ENCODE assay signal across 16 cellular contexts in the genomic region with DNA sequence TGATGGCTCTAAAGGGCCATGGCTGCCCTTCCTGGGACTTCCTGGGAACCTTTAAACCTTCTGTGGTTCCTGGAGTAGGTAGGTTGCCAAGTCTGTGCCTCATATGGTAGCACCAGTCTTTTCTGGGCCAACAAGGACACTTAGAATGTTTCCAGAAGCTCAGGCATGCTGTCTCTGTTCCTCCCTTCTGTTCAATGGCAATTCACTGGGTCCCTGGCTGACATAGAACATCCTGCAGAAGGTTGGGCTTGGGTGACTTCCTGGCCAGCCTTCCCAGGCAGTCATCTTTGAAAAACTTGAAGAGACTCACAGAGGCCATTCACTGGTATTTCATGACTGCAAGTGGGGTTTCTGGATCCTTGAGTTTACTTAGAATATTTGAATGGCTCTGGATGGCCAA. TPM values are rescaled to one million over a fixed set of nuclear protein-coding genes. Genes with fewer than 3 reads are reported as not detected.
A peak's percentile ranks its signal among the peaks of the same experiment; 100 is the strongest.
DNase-seq lines count a peak whose midpoint lies in the region; ATAC-seq and TF ChIP-seq lines count a peak whose summit lies in the region.
"Not testable (repeated sequence)": the region's sequence is repeated elsewhere in the genome, so short reads cannot be mapped to it uniquely, and the experiment has no call there.
"Had no signal": no experiment of that assay in that cellular context is flagged by ENCODE, and none has a peak within 500 bp of the region (broad histone marks: within the 10 kb centered on the region; RNA-seq: fewer than 3 reads in every experiment).

No MANE protein-coding gene starts in this region.

- H3K79me2 ChIP-seq in GM23338 (replicated peaks; ENCODE audit: insufficient read depth); neural cell (replicated peaks; ENCODE audit: insufficient read depth, low read length): not testable (repeated sequence)

- intact Hi-C loops in activated T-helper 1 cell treated with anti-CD3 and anti-CD28 coated beads, Interleukin-12 subunit alpha, Interleukin-12 subunit beta, Interleukin-2, Interleukin-4 antibody, amounts not matched to agents 30 ng/mL and 10 ng/mL and 1 ng/mL, durations not matched to agents 14 hours and 24 hours and 36 hours (cut with micrococcal nuclease), result loop anchor here (2.0 kb wide), 1 partner anchor 56 kb away; no protein-coding TSS in a partner anchor
- intact Hi-C loops in breast epithelium (cut with DNase I; ENCODE audit: low total_unique reads); left ventricle myocardium inferior (cut with micrococcal nuclease): not testable (repeated sequence)

- not testable (repeated sequence) for ATAC-seq in CD4-positive, CD25-positive, alpha-beta regulatory T cell (ENCODE audit: low read depth in 2 of 2); GM23338; WTC11; stimulated activated naive CD8-positive, alpha-beta T cell treated with anti-CD3 and anti-CD28 coated beads, Interleukin-15, amount 100 ng/mL, for 72 hours

- not testable (repeated sequence) for H3K36me3 ChIP-seq in CD4-positive, CD25-positive, alpha-beta regulatory T cell (ENCODE audit: control insufficient read depth, insufficient read depth, low read length); GM23338 (ENCODE audit: insufficient read depth); breast epithelium; left ventricle myocardium inferior; neural cell (ENCODE audit: insufficient read depth, low read length)

- H3K27me3 ChIP-seq in CD4-positive, CD25-positive, alpha-beta regulatory T cell (ENCODE audit: control insufficient read depth, insufficient read depth, low read length); GM23338 (ENCODE audit: insufficient read depth); breast epithelium; left ventricle myocardium inferior (ENCODE audit: low read depth); neural cell (ENCODE audit: insufficient read depth, low read depth, low read length): not testable (repeated sequence)

- H3K9me3 Mint-ChIP-seq in CD4-positive, CD25-positive, alpha-beta regulatory T cell; WTC11; activated T-helper 1 cell treated with anti-CD3 and anti-CD28 coated beads, Interleukin-12 subunit alpha, Interleukin-12 subunit beta, Interleukin-2, Interleukin-4 antibody, amounts not matched to agents 30 ng/mL and 10 ng/mL and 1 ng/mL, durations not matched to agents 14 hours and 24 hours and 36 hours; stimulated activated naive CD8-positive, alpha-beta T cell treated with anti-CD3 and anti-CD28 coated beads, Interleukin-15, amount 100 ng/mL, for 72 hours: not testable (repeated sequence)
- H3K9me3 Mint-ChIP-seq in GM23338, result peaks cover 15% of the 10 kb centered on the region; the same call in 2 of the 3 replicates

- not testable (repeated sequence) for H3F3A ChIP-seq in GM23338 (replicated peaks; ENCODE audit: low read depth); neural cell (ENCODE audit: insufficient read depth, low read length, poor library complexity, severe bottlenecking)

- peak overlapping the region; percentile 60 to 82 (median 75) for H3K4me3 Mint-ChIP-seq in CD4-positive, CD25-positive, alpha-beta regulatory T cell
- peak overlapping the region; percentile 64 for H3K4me3 Mint-ChIP-seq in GM23338
- peak overlapping the region; percentile 67 for H3K4me3 Mint-ChIP-seq in WTC11
- peak overlapping the region; percentile 78 for H3K4me3 Mint-ChIP-seq in activated T-helper 1 cell treated with anti-CD3 and anti-CD28 coated beads, Interleukin-12 subunit alpha, Interleukin-12 subunit beta, Interleukin-2, Interleukin-4 antibody, amounts not matched to agents 30 ng/mL and 10 ng/mL and 1 ng/mL, durations not matched to agents 14 hours and 24 hours and 36 hours
- peak overlapping the region; percentile 78 to 90 for H3K4me3 Mint-ChIP-seq in stimulated activated naive CD8-positive, alpha-beta T cell treated with anti-CD3 and anti-CD28 coated beads, Interleukin-15, amount 100 ng/mL, for 72 hours

- POLR2A ChIA-PET in WTC11 (lab: Charles Lee), result not testable (repeated sequence)

- TF ChIP-seq EP300 in neural cell (conservative IDR thresholded peaks at IDR 0.05; ENCODE audit: poor library complexity, severe bottlenecking), result not testable (repeated sequence)

- H3K27ac ChIP-seq in CD4-positive, CD25-positive, alpha-beta regulatory T cell (ENCODE audit: insufficient read depth, low read length, poor library complexity, severe bottlenecking); GM23338 (ENCODE audit: low read depth); left ventricle myocardium inferior (replicated peaks); neural cell (ENCODE audit: low read length): not testable (repeated sequence)
- H3K27ac ChIP-seq in breast epithelium, result peak overlapping the region in 1 of 2 donors; percentile 43

- H3K4me2 ChIP-seq in GM23338; neural cell (ENCODE audit: low read length): not testable (repeated sequence)

- not testable (repeated sequence) for H4K20me1 ChIP-seq in GM23338 (replicated peaks; ENCODE audit: insufficient read depth); neural cell (ENCODE audit: insufficient read depth)

- CTCF ChIA-PET in WTC11 (lab: Charles Lee), result not testable (repeated sequence)

- not testable (repeated sequence) for H3K9ac ChIP-seq in neural cell (ENCODE audit: low read length)

- H3K9me3 ChIP-seq in CD4-positive, CD25-positive, alpha-beta regulatory T cell (ENCODE audit: control insufficient read depth in 2 of 2, low read length in 2 of 2); breast epithelium; left ventricle myocardium inferior (replicated peaks); neural cell (ENCODE audit: low read length): not testable (repeated sequence)

- peak overlapping the region in 2 of 3 donors; percentile 35 to 85 for H3K27ac Mint-ChIP-seq in CD4-positive, CD25-positive, alpha-beta regulatory T cell
- H3K27ac Mint-ChIP-seq in GM23338; WTC11; activated T-helper 1 cell treated with anti-CD3 and anti-CD28 coated beads, Interleukin-12 subunit alpha, Interleukin-12 subunit beta, Interleukin-2, Interleukin-4 antibody, amounts not matched to agents 30 ng/mL and 10 ng/mL and 1 ng/mL, durations not matched to agents 14 hours and 24 hours and 36 hours; stimulated activated naive CD8-positive, alpha-beta T cell treated with anti-CD3 and anti-CD28 coated beads, Interleukin-15, amount 100 ng/mL, for 72 hours: not testable (repeated sequence)

- not testable (repeated sequence) for TF ChIP-seq CTCF in GM23338 (conservative IDR thresholded peaks at IDR 0.05; ENCODE audit: low read depth in 2 of 2); WTC11 (IDR thresholded peaks at IDR 0.05); breast epithelium (IDR thresholded peaks at IDR 0.05); left ventricle myocardium inferior (IDR thresholded peaks at IDR 0.05; ENCODE audit: borderline replicate concordance); neural cell (IDR thresholded peaks at IDR 0.05; ENCODE audit: poor library complexity, severe bottlenecking)

- DNase-seq in CD4-positive, CD25-positive, alpha-beta regulatory T cell; GM23338 (ENCODE audit: low spot score); WTC11 (ENCODE audit: low spot score); activated T-helper 1 cell treated with anti-CD3 and anti-CD28 coated beads, Interleukin-12 subunit alpha, Interleukin-12 subunit beta, Interleukin-2, Interleukin-4 antibody, amounts not matched to agents 30 ng/mL and 10 ng/mL and 1 ng/mL, durations not matched to agents 14 hours and 24 hours and 36 hours (ENCODE audit: low spot score); breast epithelium (ENCODE audit: low spot score in 2 of 2); left ventricle myocardium inferior; stimulated activated naive CD8-positive, alpha-beta T cell treated with anti-CD3 and anti-CD28 coated beads, Interleukin-15, amount 100 ng/mL, for 72 hours: not testable (repeated sequence)

- H3K9me2 ChIP-seq in GM23338 (ENCODE audit: insufficient read depth); neural cell (ENCODE audit: insufficient read depth, low read length): not testable (repeated sequence)

- TF ChIP-seq RAD21 in neural cell (conservative IDR thresholded peaks at IDR 0.05), result not testable (repeated sequence)

- H2AFZ ChIP-seq in GM23338; neural cell (ENCODE audit: low read depth, low read length): not testable (repeated sequence)

- not testable (repeated sequence) for H3K36me3 Mint-ChIP-seq in CD4-positive, CD25-positive, alpha-beta regulatory T cell; GM23338 (ENCODE audit: low read depth); WTC11; activated T-helper 1 cell treated with anti-CD3 and anti-CD28 coated beads, Interleukin-12 subunit alpha, Interleukin-12 subunit beta, Interleukin-2, Interleukin-4 antibody, amounts not matched to agents 30 ng/mL and 10 ng/mL and 1 ng/mL, durations not matched to agents 14 hours and 24 hours and 36 hours (ENCODE audit: low read depth)

- peaks cover 5 to 21% (median 8%) of the 10 kb centered on the region in 4 donors for H3K4me1 Mint-ChIP-seq in CD4-positive, CD25-positive, alpha-beta regulatory T cell
- H3K4me1 Mint-ChIP-seq in GM23338, WTC11: not testable (repeated sequence)
- peaks cover 18% of the 10 kb centered on the region for H3K4me1 Mint-ChIP-seq in activated T-helper 1 cell treated with anti-CD3 and anti-CD28 coated beads, Interleukin-12 subunit alpha, Interleukin-12 subunit beta, Interleukin-2, Interleukin-4 antibody, amounts not matched to agents 30 ng/mL and 10 ng/mL and 1 ng/mL, durations not matched to agents 14 hours and 24 hours and 36 hours (ENCODE audit: low read depth)
- H3K4me1 Mint-ChIP-seq in stimulated activated naive CD8-positive, alpha-beta T cell treated with anti-CD3 and anti-CD28 coated beads, Interleukin-15, amount 100 ng/mL, for 72 hours, result peaks cover 17% of the 10 kb centered on the region

- not testable (repeated sequence) for TF ChIP-seq POLR2A in breast epithelium (IDR thresholded peaks at IDR 0.05)

- H3K4me3 ChIP-seq in CD4-positive, CD25-positive, alpha-beta regulatory T cell (ENCODE audit: low read depth, low read length); GM23338: not testable (repeated sequence)
- H3K4me3 ChIP-seq in breast epithelium, result peak overlapping the region in 2 of 3 donors; percentile 75 to 81
- H3K4me3 ChIP-seq in left ventricle myocardium inferior, result peak overlapping the region; percentile 94
- peak overlapping the region; percentile 64 for H3K4me3 ChIP-seq in neural cell (ENCODE audit: low read length)

- H3K27me3 Mint-ChIP-seq in CD4-positive, CD25-positive, alpha-beta regulatory T cell; GM23338 (ENCODE audit: insufficient read depth, low read depth, poor library complexity); WTC11 (ENCODE audit: low read depth); activated T-helper 1 cell treated with anti-CD3 and anti-CD28 coated beads, Interleukin-12 subunit alpha, Interleukin-12 subunit beta, Interleukin-2, Interleukin-4 antibody, amounts not matched to agents 30 ng/mL and 10 ng/mL and 1 ng/mL, durations not matched to agents 14 hours and 24 hours and 36 hours (ENCODE audit: insufficient read depth); stimulated activated naive CD8-positive, alpha-beta T cell treated with anti-CD3 and anti-CD28 coated beads, Interleukin-15, amount 100 ng/mL, for 72 hours: not testable (repeated sequence)

- not testable (repeated sequence) for H3K4me1 ChIP-seq in CD4-positive, CD25-positive, alpha-beta regulatory T cell (ENCODE audit: control insufficient read depth, insufficient read depth, low read length, poor library complexity, severe bottlenecking); GM23338 (ENCODE audit: insufficient read depth); breast epithelium
- H3K4me1 ChIP-seq in left ventricle myocardium inferior, result peaks cover 15% of the 10 kb centered on the region

RNA-seq across cellular contexts. Expression of gene ZNF705A, which starts 24.5 kb away (rescaled TPM):
- not detected for total RNA-seq in CD4-positive, CD25-positive, alpha-beta regulatory T cell
- polyA plus RNA-seq in CD4-positive, CD25-positive, alpha-beta regulatory T cell, result not detected
- total RNA-seq in GM23338 (2014; rRNA removed; shearing (Covaris generic)), result not detected in 2 replicates
- not detected in 2 replicates for polyA plus RNA-seq in GM23338 (2016; fragmentation: Nextera tagmentation; extraction: Ambion mirVana)
- not detected in 3 replicates for total RNA-seq in WTC11 (2021)
- total RNA-seq in activated T-helper 1 cell treated with anti-CD3 and anti-CD28 coated beads, Interleukin-12 subunit alpha, Interleukin-12 subunit beta, Interleukin-2, Interleukin-4 antibody, amounts not matched to agents 30 ng/mL and 10 ng/mL and 1 ng/mL, durations not matched to agents 14 hours and 24 hours and 36 hours, result not detected in 2 replicates
- not detected for total RNA-seq in breast epithelium
- total RNA-seq in left ventricle myocardium inferior, result not detected
- polyA plus RNA-seq in neural cell, result not detected in 2 replicates
- polyA minus RNA-seq in neural cell, result not detected in 2 replicates
- total RNA-seq: esophagus squamous epithelium, gastroesophageal sphincter, liver, NCI-H460, suprapubic skin, vagina had no signal
- polyA plus RNA-seq: CD14-positive monocyte, liver, small intestine had no signal

RNA-seq across cellular contexts. Expression of gene FAM90A1, which starts 46.1 kb away (rescaled TPM):
- 0.67 TPM for total RNA-seq in CD4-positive, CD25-positive, alpha-beta regulatory T cell
- polyA plus RNA-seq in CD4-positive, CD25-positive, alpha-beta regulatory T cell, result under 1 TPM in 2 of 4 donors, not detected in 2; 0.11 to 0.24 TPM
- 0.14 TPM in 1 of 2 replicates, not detected in the other for total RNA-seq in GM23338 (2014; rRNA removed; shearing (Covaris generic))
- polyA plus RNA-seq in GM23338 (2016; fragmentation: Nextera tagmentation; extraction: Ambion mirVana) (0.19 TPM in 1 of 2 replicates, not detected in the other), neural cell (not detected in 2 replicates)
- total RNA-seq in WTC11 (2021) (0.35 to 0.44 TPM (median 0.39 TPM) in 3 replicates), breast epithelium (under 1 TPM in 1 of 3 donors, not detected in 2; 0.29 TPM), left ventricle myocardium inferior (0.30 TPM)
- 0.15 and 0.36 TPM in 2 replicates for total RNA-seq in activated T-helper 1 cell treated with anti-CD3 and anti-CD28 coated beads, Interleukin-12 subunit alpha, Interleukin-12 subunit beta, Interleukin-2, Interleukin-4 antibody, amounts not matched to agents 30 ng/mL and 10 ng/mL and 1 ng/mL, durations not matched to agents 14 hours and 24 hours and 36 hours
- not detected in 2 replicates for polyA minus RNA-seq in neural cell
- total RNA-seq: gastroesophageal sphincter, liver, NCI-H460, suprapubic skin, vagina had no signal
- polyA plus RNA-seq: CD14-positive monocyte, liver had no signal

RNA-seq across cellular contexts. Expression of gene CLEC4A, which starts 57.9 kb away (rescaled TPM):
- total RNA-seq in CD4-positive, CD25-positive, alpha-beta regulatory T cell, result 1.4 TPM
- polyA plus RNA-seq in CD4-positive, CD25-positive, alpha-beta regulatory T cell, result 1 to 10 TPM in 1 of 4 donors, under 1 TPM in 2, not detected in 1; 0.14 to 1.2 (median 0.53) TPM
- 3.8 TPM in 1 of 2 replicates, not detected in the other for total RNA-seq in GM23338 (2014; rRNA removed; shearing (Covaris generic))
- 0.48 and 1.2 TPM in 2 replicates for polyA plus RNA-seq in GM23338 (2016; fragmentation: Nextera tagmentation; extraction: Ambion mirVana)
- total RNA-seq in WTC11 (2021), result 0.44 to 0.62 TPM in 2 of 3 replicates, not detected in the other
- total RNA-seq in activated T-helper 1 cell treated with anti-CD3 and anti-CD28 coated beads, Interleukin-12 subunit alpha, Interleukin-12 subunit beta, Interleukin-2, Interleukin-4 antibody, amounts not matched to agents 30 ng/mL and 10 ng/mL and 1 ng/mL, durations not matched to agents 14 hours and 24 hours and 36 hours, result 0.26 and 1.3 TPM in 2 replicates
- 1 to 10 TPM; 2.5 to 3.9 (median 3.4) TPM for total RNA-seq in breast epithelium
- total RNA-seq in left ventricle myocardium inferior, result 1.5 TPM
- 4.1 and 8.0 TPM in 2 replicates for polyA plus RNA-seq in neural cell
- 2.2 TPM in 1 of 2 replicates, not detected in the other for polyA minus RNA-seq in neural cell
- total RNA-seq: NCI-H460 had no signal
